9 cellular contexts compared by ENCODE assay signal in genomic region chr4:76624271-76624681, GRCh38.
DNase-seq lines count a peak whose midpoint lies in the region; ATAC-seq and TF ChIP-seq lines count a peak whose summit lies in the region.
"Had no signal": no experiment of that assay in that cellular context is flagged by ENCODE, and none has a peak within 500 bp of the region (broad histone marks: within the 10 kb centered on the region; RNA-seq: fewer than 3 reads in every experiment).

No MANE protein-coding gene starts in this region.

- H3K27me3 Mint-ChIP-seq in GM23338 (ENCODE audit: insufficient read depth, low read depth, poor library complexity) (no peaks in the 10 kb centered on the region), MCF 10A (ENCODE audit: insufficient read depth, unreplicated experiment) (no peaks in the 10 kb centered on the region)

- intact Hi-C loops in MCF 10A (cut with micrococcal nuclease): loop anchor here (5.0 kb wide), 1 partner anchor 37 kb away; no protein-coding TSS in a partner anchor

- H3K79me2 ChIP-seq in GM23338 (replicated peaks; ENCODE audit: insufficient read depth): no peaks in the 10 kb centered on the region

- H3K4me1 Mint-ChIP-seq in GM23338: peaks cover 38% of the 10 kb centered on the region
- peaks cover 37% of the 10 kb centered on the region for H3K4me1 Mint-ChIP-seq in MCF 10A (ENCODE audit: insufficient read depth, unreplicated experiment)

- no peaks in the 10 kb centered on the region for H3F3A ChIP-seq in GM23338 (replicated peaks; ENCODE audit: low read depth)

- peak overlapping the region; percentile 60 for H3K4me2 ChIP-seq in GM23338

- peak overlapping the region; percentile 25; the same call in 1 of the 2 replicates for H3K4me3 ChIP-seq in GM23338
- H3K4me3 ChIP-seq in skeletal muscle cell (ENCODE audit: low read depth, low read length): no peak overlapping the region

- BruUV-seq in MCF 10A (replicated peaks; lab: Mats Ljungman, UMichigan): no TSS peak

- H3K9me2 ChIP-seq in GM23338 (ENCODE audit: insufficient read depth): no peaks in the 10 kb centered on the region

- H3K27ac Mint-ChIP-seq in GM23338 (peak overlapping the region; percentile 64; the same call in 1 of the 2 replicates), MCF 10A (ENCODE audit: low read depth, unreplicated experiment) (peak overlapping the region; percentile 93)

- peaks cover 29% of the 10 kb centered on the region for H3K4me1 ChIP-seq in GM23338 (ENCODE audit: insufficient read depth)

- H3K4me3 Mint-ChIP-seq in GM23338 (peak overlapping the region; percentile 35; the same call in 1 of the 3 replicates), MCF 10A (ENCODE audit: unreplicated experiment) (peak overlapping the region; percentile 31)

- ATAC-seq in GM23338 (peak; percentile 70), HG02840 (IDR thresholded peaks at IDR 0.05; ENCODE audit: low FRiP score, unreplicated experiment) (no peak)

- H3K36me3 Mint-ChIP-seq in GM23338 (ENCODE audit: low read depth) (no peaks in the 10 kb centered on the region; the same call in 2 of the 3 replicates), MCF 10A (ENCODE audit: insufficient read depth, unreplicated experiment) (no peaks in the 10 kb centered on the region)

- H3K9me3 Mint-ChIP-seq in GM23338 (no peaks in the 10 kb centered on the region), MCF 10A (ENCODE audit: unreplicated experiment) (no peaks in the 10 kb centered on the region)

- CTCF ChIA-PET in MCF 10A (lab: Yijun Ruan, JAX): interaction anchor here (0.6 kb wide), 1 partner anchor 26 kb away, joined by 3 read pairs; no protein-coding TSS in a partner anchor

- POLR2A ChIA-PET in MCF 10A (lab: Yijun Ruan, JAX): interaction anchor here (0.7 to 2.5 kb wide), 4 partner anchors 14 to 134 kb away, joined by 3 to 9 read pairs (median 4); no protein-coding TSS in a partner anchor

- H3K27me3 ChIP-seq in GM23338 (ENCODE audit: insufficient read depth): no peaks in the 10 kb centered on the region

- H2AFZ ChIP-seq in GM23338: no peak overlapping the region

- no peaks in the 10 kb centered on the region for H3K36me3 ChIP-seq in GM23338 (ENCODE audit: insufficient read depth)

- peak; percentile 74 for DNase-seq in GM23338 (ENCODE audit: low spot score)
- DNase-seq in MCF 10A (ENCODE audit: unreplicated experiment): peak; percentile 41
- peak; percentile 24 for DNase-seq in iPS-NIHi11 (ENCODE audit: low spot score)
- peak; percentile 89 for DNase-seq in skeletal muscle cell (ENCODE audit: low read depth)
- DNase-seq in NOMO-1 (lab: John Stamatoyannopoulos, UW; ENCODE audit: unreplicated experiment in 2 of 2): no peak
- DNase-seq in NCI-H146 (lab: John Stamatoyannopoulos, UW): no peak
- DNase-seq in activated naive CD4-positive, alpha-beta T cell (lab: John Stamatoyannopoulos, UW): no peak

- TF ChIP-seq CTCF in GM23338 (conservative IDR thresholded peaks at IDR 0.05; ENCODE audit: low read depth in 2 of 2) (no peak), MCF 10A (IDR thresholded peaks at IDR 0.05; ENCODE audit: unreplicated experiment) (no peak)

- no peaks in the 10 kb centered on the region for H4K20me1 ChIP-seq in GM23338 (replicated peaks; ENCODE audit: insufficient read depth)

- peak overlapping the region; percentile 40; the same call in 1 of the 2 replicates for H3K27ac ChIP-seq in GM23338 (ENCODE audit: low read depth)
- H3K27ac ChIP-seq: HL-60 had no signal

TF ChIP-seq in GM23338, 12 proteins besides CTCF, POLR2A, EP300 and RAD21 (continues in another document):
- no peak for TF ChIP-seq ETS1 (IDR thresholded peaks at IDR 0.05)
- no peak for TF ChIP-seq REST (IDR thresholded peaks at IDR 0.05; ENCODE audit: unreplicated experiment)
- TF ChIP-seq CREB1 (CRISPR knock-in tag; IDR thresholded peaks at IDR 0.05; ENCODE audit: low read depth): no peak
- TF ChIP-seq ZNF114 (CRISPR knock-in tag; IDR thresholded peaks at IDR 0.05): no peak
- no peak for TF ChIP-seq NANOG (IDR thresholded peaks at IDR 0.05; ENCODE audit: borderline replicate concordance)
- TF ChIP-seq STAT1 (IDR thresholded peaks at IDR 0.05; ENCODE audit: unreplicated experiment): no peak
- no peak for TF ChIP-seq EZH2 (IDR thresholded peaks at IDR 0.05; ENCODE audit: low read depth, unreplicated experiment)
- no peak for TF ChIP-seq EZH2phosphoT487 (IDR thresholded peaks at IDR 0.05; ENCODE audit: unreplicated experiment)

Comparison
In these comparisons a context has a peak if more than half of its experiments do, and no peak if none do; other contexts are left out.
1. DNase-seq: peak in GM23338 (single experiment), MCF 10A (single experiment), iPS-NIHi11 (single experiment) and skeletal muscle cell (single experiment); none in NOMO-1 (0 of 2), NCI-H146 (single experiment) and activated naive CD4-positive, alpha-beta T cell (0 of 4).